In genomic region chr22:24685804-24686203, GRCh38 we compare ENCODE assay signal across 1 cellular context.
A peak's percentile ranks its signal among the peaks of the same experiment; 100 is the strongest.
TF ChIP-seq lines count a peak whose summit lies in the region.

No MANE protein-coding gene starts in this region.

TF ChIP-seq in H1, 55 proteins besides CTCF, POLR2A, EP300 and RAD21 (continued from another document):
- TF ChIP-seq YY1 (IDR thresholded peaks at IDR 0.05; ENCODE audit: low read depth, low read length) (peak; percentile 66; the same call in 1 of the 2 replicates), MAX (IDR thresholded peaks at IDR 0.05) (peak; percentile 30; the same call in 1 of the 2 replicates), KDM5A (IDR thresholded peaks at IDR 0.05; ENCODE audit: low read length) (no peak), CBX5 (IDR thresholded peaks at IDR 0.05; ENCODE audit: low read depth, low read length) (no peak), RBBP5 (IDR thresholded peaks at IDR 0.05; ENCODE audit: borderline replicate concordance, low read depth, low read length) (peak; percentile 72; the same call in 1 of the 2 replicates), BCL11A (IDR thresholded peaks at IDR 0.05; ENCODE audit: low read depth in 2 of 2, low read length in 2 of 2) (no peak), KDM4A (IDR thresholded peaks at IDR 0.05; ENCODE audit: low read depth, low read length, severe bottlenecking) (no peak), SUZ12 (IDR thresholded peaks at IDR 0.05; ENCODE audit: low read length) (no peak), CREB1 (IDR thresholded peaks at IDR 0.05) (no peak), ATF2 (IDR thresholded peaks at IDR 0.05; ENCODE audit: low read length) (no peak), NRF1 (IDR thresholded peaks at IDR 0.05; ENCODE audit: low read depth, low read length) (peak; percentile 33; the same call in 1 of the 2 replicates), SAP30 (IDR thresholded peaks at IDR 0.05; ENCODE audit: insufficient read depth, insufficient replicate concordance, low read length) (no peak), ATF3 (IDR thresholded peaks at IDR 0.05; ENCODE audit: insufficient read depth, low read depth, low read length) (no peak), CHD1 (IDR thresholded peaks at IDR 0.05; ENCODE audit: low read depth, low read length) (0 out of 2 replicates have a peak, but pooled peaks have one; percentile 64), E2F6 (IDR thresholded peaks at IDR 0.05) (peak; percentile 45; the same call in 1 of the 2 replicates)
TF ChIP-seq in H1: peak in this region for 9.
